Comparison of ENCODE assay signal across 8 cellular contexts in genomic region chr5:151213803-151214613, GRCh38. TPM values are rescaled to one million over a fixed set of nuclear protein-coding genes. Genes with fewer than 3 reads are reported as not detected.
DNase-seq lines count a peak whose midpoint lies in the region; ATAC-seq and TF ChIP-seq lines count a peak whose summit lies in the region.

No MANE protein-coding gene starts in this region.

- no peaks in the 10 kb centered on the region for H3K27me3 ChIP-seq in hepatocyte

- peaks cover 87% of the 10 kb centered on the region for H3K4me1 Mint-ChIP-seq in activated naive CD4-positive, alpha-beta T cell treated with anti-CD3 and anti-CD28 coated beads, Interleukin-2, amount 10 ng/mL, durations not matched to agents 7 days and 5 days

- peak; percentile 17 for DNase-seq in SK-MEL-5 (ENCODE audit: low read depth, low spot score)
- DNase-seq in activated naive CD4-positive, alpha-beta T cell treated with anti-CD3 and anti-CD28 coated beads, Interleukin-2, amount 10 ng/mL, durations not matched to agents 7 days and 5 days: peak; percentile 94
- peak; percentile 64 for DNase-seq in hepatocyte (ENCODE audit: low spot score)
- DNase-seq in stimulated activated CD4-positive, alpha-beta T cell treated with anti-CD3 and anti-CD28 coated beads, Interleukin-1b, Interleukin-23, amount 100 ng/mL, for 48 hours: peak; percentile 88
- DNase-seq in HK-2 (ENCODE audit: unreplicated experiment): no peak
- no peak for DNase-seq in NCI-H187 (lab: John Stamatoyannopoulos, UW)

- ATAC-seq in GM18909 (IDR thresholded peaks at IDR 0.05; ENCODE audit: poor library complexity, unreplicated experiment): peak; percentile 82
- peak; percentile 75 for ATAC-seq in HG03064 (IDR thresholded peaks at IDR 0.05; ENCODE audit: low read depth, unreplicated experiment)

- H3K9me3 ChIP-seq in hepatocyte (ENCODE audit: low read depth): no peaks in the 10 kb centered on the region

- H2AFZ ChIP-seq in hepatocyte: no peak overlapping the region

- in situ Hi-C loops in SK-MEL-5 (cut with HindIII; ENCODE audit: low pct_unique_long_range_greater_than_20kb, low sequenced_read_pairs): no loop called here

- H3K27ac Mint-ChIP-seq in activated naive CD4-positive, alpha-beta T cell treated with anti-CD3 and anti-CD28 coated beads, Interleukin-2, amount 10 ng/mL, durations not matched to agents 7 days and 5 days: peak overlapping the region; percentile 99

- peaks cover 13% of the 10 kb centered on the region for H3K4me1 ChIP-seq in hepatocyte (ENCODE audit: insufficient read depth)

- H3K27ac ChIP-seq in hepatocyte: peak overlapping the region; percentile 81

- no peak overlapping the region for H3K4me3 ChIP-seq in hepatocyte

- WGBS in hepatocyte (ENCODE audit: low lambda C conversion rate, missing lambda C conversion rate): 55% methylated on average over 9 of the region's 9 CpGs

- no peak for TF ChIP-seq CTCF in hepatocyte (IDR thresholded peaks at IDR 0.05; ENCODE audit: poor library complexity)

- no peak overlapping the region for H3K4me2 ChIP-seq in hepatocyte

- H3K9me2 ChIP-seq in hepatocyte (replicated peaks; ENCODE audit: insufficient read depth): no peaks in the 10 kb centered on the region

- CTCF ChIA-PET in activated naive CD4-positive, alpha-beta T cell treated with anti-CD3 and anti-CD28 coated beads, Interleukin-2, amount 10 ng/mL, durations not matched to agents 7 days and 5 days (lab: Charles Lee): interaction anchor here (0.9 to 4.4 kb wide), 7 partner anchors 9 to 51 kb away, joined by 3 to 33 read pairs (median 10); partner anchors contain the start of genes CCDC69 and GM2A

- peaks cover 57% of the 10 kb centered on the region for H3K36me3 Mint-ChIP-seq in activated naive CD4-positive, alpha-beta T cell treated with anti-CD3 and anti-CD28 coated beads, Interleukin-2, amount 10 ng/mL, durations not matched to agents 7 days and 5 days

- H3K79me2 ChIP-seq in hepatocyte: no peaks in the 10 kb centered on the region

- no peaks in the 10 kb centered on the region for H3K9me3 Mint-ChIP-seq in activated naive CD4-positive, alpha-beta T cell treated with anti-CD3 and anti-CD28 coated beads, Interleukin-2, amount 10 ng/mL, durations not matched to agents 7 days and 5 days

- H3K27me3 Mint-ChIP-seq in activated naive CD4-positive, alpha-beta T cell treated with anti-CD3 and anti-CD28 coated beads, Interleukin-2, amount 10 ng/mL, durations not matched to agents 7 days and 5 days: no peaks in the 10 kb centered on the region

- no peaks in the 10 kb centered on the region for H4K20me1 ChIP-seq in hepatocyte (ENCODE audit: insufficient read depth, poor library complexity, severe bottlenecking)

- peak overlapping the region; percentile 81 for H3K4me3 Mint-ChIP-seq in activated naive CD4-positive, alpha-beta T cell treated with anti-CD3 and anti-CD28 coated beads, Interleukin-2, amount 10 ng/mL, durations not matched to agents 7 days and 5 days

- H3K36me3 ChIP-seq in hepatocyte (replicated peaks; ENCODE audit: insufficient read depth, low read depth): no peaks in the 10 kb centered on the region

RNA-seq across cellular contexts. Expression of gene CCDC69, which starts 9.9 kb away (rescaled TPM):
- total RNA-seq in SK-MEL-5 (2014; rRNA removed; shearing (Covaris generic)): 1.1 TPM in 2 replicates
- 1.7 and 1.9 TPM in 2 replicates for polyA plus RNA-seq in SK-MEL-5 (2015; cell fraction: cytosol; rRNA removed)
- 0.42 and 0.72 TPM in 2 replicates for polyA plus RNA-seq in SK-MEL-5 (2015; cell fraction: nucleus; rRNA removed)
- total RNA-seq in hepatocyte: 22.4 and 28.7 TPM in 2 replicates
- 23.6 and 27.3 TPM in 2 replicates for polyA plus RNA-seq in hepatocyte

RNA-seq across cellular contexts. Expression of gene GM2A, which starts 39.0 kb away (rescaled TPM):
- 93.4 and 96.2 TPM in 2 replicates for total RNA-seq in SK-MEL-5 (2014; rRNA removed; shearing (Covaris generic))
- polyA plus RNA-seq in SK-MEL-5 (2015; cell fraction: cytosol; rRNA removed): 87.1 and 99.8 TPM in 2 replicates
- polyA plus RNA-seq in SK-MEL-5 (2015; cell fraction: nucleus; rRNA removed): 6.6 and 6.8 TPM in 2 replicates
- 27.6 and 28.3 TPM in 2 replicates for total RNA-seq in hepatocyte
- 11.4 and 14.9 TPM in 2 replicates for polyA plus RNA-seq in hepatocyte

RNA-seq across cellular contexts. Expression of gene ANXA6, which starts 56.4 kb away (rescaled TPM):
- total RNA-seq in SK-MEL-5 (2014; rRNA removed; shearing (Covaris generic)): 79.9 and 88.4 TPM in 2 replicates
- polyA plus RNA-seq in SK-MEL-5 (2015; cell fraction: cytosol; rRNA removed): 44.1 and 58.3 TPM in 2 replicates
- 19.1 and 35.7 TPM in 2 replicates for polyA plus RNA-seq in SK-MEL-5 (2015; cell fraction: nucleus; rRNA removed)
- total RNA-seq in hepatocyte: 148 and 152 TPM in 2 replicates
- polyA plus RNA-seq in hepatocyte: 116 and 122 TPM in 2 replicates

Comparison
In these comparisons a context has a peak if more than half of its experiments do, and no peak if none do; other contexts are left out.
1. DNase-seq: peak in SK-MEL-5 (single experiment), activated naive CD4-positive, alpha-beta T cell treated with anti-CD3 and anti-CD28 coated beads, Interleukin-2, amount 10 ng/mL, durations not matched to agents 7 days and 5 days (single experiment), hepatocyte (single experiment) and stimulated activated CD4-positive, alpha-beta T cell treated with anti-CD3 and anti-CD28 coated beads, Interleukin-1b, Interleukin-23, amount 100 ng/mL, for 48 hours (single experiment); none in HK-2 (single experiment) and NCI-H187 (0 of 2).
2. RNA of gene CCDC69, which starts 9.9 kb away (total RNA-seq): 22.4 to 28.7 TPM in hepatocyte; 1.1 TPM in SK-MEL-5; every median in the first group is over 10 times any median in the second.